Comparison of ENCODE assay signal across 8 cellular contexts in the genomic region with DNA sequence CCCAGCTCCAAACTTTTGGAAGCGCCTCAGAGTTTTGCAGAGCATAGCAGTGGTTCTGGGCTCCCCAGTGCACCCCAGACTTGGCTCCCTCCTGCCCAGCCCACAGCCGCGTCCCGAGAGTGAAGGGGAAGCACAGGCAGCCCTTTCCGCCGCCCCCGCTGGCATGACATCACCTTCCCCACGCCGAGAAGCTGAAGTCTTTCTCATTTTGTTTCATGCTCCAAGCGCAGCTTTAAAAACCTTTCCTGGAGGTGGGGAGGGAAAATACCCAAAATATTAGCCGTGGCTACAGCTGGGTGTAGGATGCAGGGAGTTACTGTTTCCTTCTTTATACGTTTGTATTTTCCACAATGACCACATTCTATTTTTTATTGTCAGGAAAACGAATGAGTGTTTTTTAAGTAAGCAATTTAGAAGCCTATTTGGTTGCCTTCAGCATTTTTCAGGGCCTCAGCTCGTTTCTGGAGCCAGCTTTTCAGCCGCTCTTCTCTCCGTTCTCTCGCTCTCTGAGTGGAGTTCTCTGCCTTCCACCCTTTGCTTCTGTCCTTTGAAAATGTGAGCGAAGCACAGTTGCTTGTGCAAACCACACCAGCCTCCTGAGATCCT.
A peak's percentile ranks its signal among the peaks of the same experiment; 100 is the strongest.
DNase-seq lines count a peak whose midpoint lies in the region; TF ChIP-seq lines count a peak whose summit lies in the region.

No MANE protein-coding gene starts in this region.

- H3K56ac ChIP-seq in H9 (ENCODE audit: insufficient read length, low read depth, low read length), result no peak overlapping the region

- H3K27me3 ChIP-seq in H9 (ENCODE audit: insufficient read depth, low read length) (no peaks in the 10 kb centered on the region), tibial nerve (no peaks in the 10 kb centered on the region)

- no peak overlapping the region for H3T11ph ChIP-seq in H9 (ENCODE audit: low read length)

- H3K9me3 ChIP-seq in H9 (ENCODE audit: control insufficient read depth, low read depth, low read length), result peaks cover 2% of the 10 kb centered on the region
- peaks cover 0 to 10% (median 0%) of the 10 kb centered on the region in 4 donors for H3K9me3 ChIP-seq in tibial nerve

- TF ChIP-seq POLR2A in tibial nerve (IDR thresholded peaks at IDR 0.05), result no peak

- TF ChIP-seq CTCF in AG09309 (IDR thresholded peaks at IDR 0.05; ENCODE audit: control insufficient read depth, insufficient read depth, low read depth, low read length, missing control alignments), result no peak
- TF ChIP-seq CTCF in H9 (conservative IDR thresholded peaks at IDR 0.05), result no peak
- TF ChIP-seq CTCF in fibroblast of mammary gland (conservative IDR thresholded peaks at IDR 0.05; ENCODE audit: control insufficient read depth, insufficient read depth, low read depth, low read length), result no peak
- TF ChIP-seq CTCF in osteocyte (IDR thresholded peaks at IDR 0.05), result no peak
- no peak for TF ChIP-seq CTCF in tibial nerve (IDR thresholded peaks at IDR 0.05)

- H2BK20ac ChIP-seq in H9 (ENCODE audit: low read depth, low read length, poor library complexity, severe bottlenecking), result no peak overlapping the region

- peak in 1 of 2 donors; percentile 29 for TF ChIP-seq EP300 in tibial nerve (IDR thresholded peaks at IDR 0.05)

- H3K23ac ChIP-seq in H9 (ENCODE audit: insufficient read length, low read depth, low read length), result no peak overlapping the region

- intact Hi-C loops in activated CD4-positive, alpha-beta memory T cell treated with anti-CD3 and anti-CD28 coated beads for 36 hours (cut with micrococcal nuclease), result loop anchor here (10.0 kb wide), 1 partner anchor 71 kb away; no protein-coding TSS in a partner anchor

- peak overlapping the region; percentile 11 for H3K4me2 ChIP-seq in H9 (ENCODE audit: insufficient read depth, insufficient read length, low read length)

- no peak overlapping the region for H2BK120ac ChIP-seq in H9 (ENCODE audit: low read depth, low read length, poor library complexity, severe bottlenecking)

- no peaks in the 10 kb centered on the region for H3K79me2 ChIP-seq in H9 (ENCODE audit: insufficient read depth, low read length)

- H3K4me1 Mint-ChIP-seq in H9 (peaks cover 26 to 27% of the 10 kb centered on the region in 2 experiments), osteocyte (ENCODE audit: unreplicated experiment) (peaks cover 31% of the 10 kb centered on the region)
- H3K4me1 Mint-ChIP-seq in activated CD4-positive, alpha-beta memory T cell treated with anti-CD3 and anti-CD28 coated beads for 36 hours (ENCODE audit: low read depth), result peaks cover 16% of the 10 kb centered on the region

- DNase-seq in AG09309 (ENCODE audit: low read depth) (no peak), H9 (no peak), fibroblast of mammary gland (ENCODE audit: low read depth) (peak; percentile 66), osteocyte (ENCODE audit: extremely low spot score, unreplicated experiment) (no peak), tibial nerve (ENCODE audit: low spot score in 2 of 2) (peak in 1 of 2 donors; percentile 57), DMS53 treated with DMSO at 0.1 percent for 48 hours (lab: John Stamatoyannopoulos, UW; ENCODE audit: unreplicated experiment) (no peak), NCI-H1694 treated with DMSO at 0.1 percent for 48 hours (lab: John Stamatoyannopoulos, UW) (no peak)
- DNase-seq in activated CD4-positive, alpha-beta memory T cell treated with anti-CD3 and anti-CD28 coated beads for 36 hours, result peak; percentile 86

- H3K23me2 ChIP-seq in H9 (ENCODE audit: insufficient read length, low read depth, low read length, poor library complexity, severe bottlenecking), result no peaks in the 10 kb centered on the region

- peak overlapping the region in 1 of 2 experiments; percentile 37; a peak in 2 of 5 replicates for H3K4me3 Mint-ChIP-seq in H9
- peak overlapping the region; percentile 8 for H3K4me3 Mint-ChIP-seq in activated CD4-positive, alpha-beta memory T cell treated with anti-CD3 and anti-CD28 coated beads for 36 hours
- no peak overlapping the region for H3K4me3 Mint-ChIP-seq in osteocyte (ENCODE audit: unreplicated experiment)

- H4K20me1 ChIP-seq in H9 (ENCODE audit: control insufficient read depth, insufficient read depth, insufficient read length), result no peaks in the 10 kb centered on the region

- no peak overlapping the region for H2BK15ac ChIP-seq in H9 (ENCODE audit: low read depth, low read length)

- H3K36me3 Mint-ChIP-seq in H9 (ENCODE audit: insufficient read depth in 1 of 3, low read depth in 3 of 3) (peaks cover 0 to 6% (median 0%) of the 10 kb centered on the region in 3 experiments; a peak in 1 of 7 replicates), osteocyte (ENCODE audit: unreplicated experiment) (peaks cover 4% of the 10 kb centered on the region)
- H3K36me3 Mint-ChIP-seq in activated CD4-positive, alpha-beta memory T cell treated with anti-CD3 and anti-CD28 coated beads for 36 hours, result no peaks in the 10 kb centered on the region

- no peak overlapping the region for H2BK5ac ChIP-seq in H9 (ENCODE audit: insufficient read length, low read length)

- H2AK5ac ChIP-seq in H9 (ENCODE audit: insufficient read length, low read length), result no peak overlapping the region

- H3K4me3 ChIP-seq in AG09309 (ENCODE audit: control insufficient read depth, low read depth, low read length), result peak overlapping the region; percentile 29
- peak overlapping the region; percentile 51 for H3K4me3 ChIP-seq in fibroblast of mammary gland (ENCODE audit: control insufficient read depth, low read depth, low read length)
- peak overlapping the region; percentile 20 to 42 (median 21) for H3K4me3 ChIP-seq in tibial nerve

- H4K5ac ChIP-seq in H9 (ENCODE audit: insufficient read length, low read depth, low read length), result no peak overlapping the region

- no peak overlapping the region for H3K18ac ChIP-seq in H9 (ENCODE audit: insufficient read length, low read depth, low read length)

- H4K91ac ChIP-seq in H9 (ENCODE audit: insufficient read length, low read depth, low read length), result no peak overlapping the region

- H4K8ac ChIP-seq in H9 (replicated peaks; ENCODE audit: insufficient read length, low read depth, low read length), result no peak overlapping the region

- no peaks in the 10 kb centered on the region for H3K79me1 ChIP-seq in H9 (ENCODE audit: insufficient read depth, low read depth, low read length, poor library complexity, severe bottlenecking)

- H3K27ac ChIP-seq in H9 (ENCODE audit: insufficient read length, low read depth, low read length) (no peak overlapping the region), tibial nerve (peak overlapping the region in 3 of 4 donors; percentile 75 to 88 (median 77))

- no peak overlapping the region for H2BK12ac ChIP-seq in H9 (ENCODE audit: insufficient read length, low read depth, low read length)

- POLR2A ChIA-PET in activated CD4-positive, alpha-beta memory T cell treated with anti-CD3 and anti-CD28 coated beads for 36 hours (lab: Charles Lee), result interaction anchor here (1.5 to 1.7 kb wide), 2 partner anchors 96 to 390 kb away, joined by 4 read pairs; no protein-coding TSS in a partner anchor

- H3K36me3 ChIP-seq in tibial nerve, result no peaks in the 10 kb centered on the region

- WGBS in H9 (ENCODE audit: extremely low coverage, insufficient read length, low lambda C conversion rate), result no CpG with 5 or more reads among the region's 18 CpGs
- WGBS in tibial nerve, 2 donors, result 6 to 19% methylated on average over 17 to 18 of the region's 18 CpGs

- peak overlapping the region; percentile 34; the same call in 1 of the 2 replicates for H3K14ac ChIP-seq in H9 (ENCODE audit: insufficient read depth, low read length)

- H3K9me3 Mint-ChIP-seq in H9, result peaks cover 0 to 10% of the 10 kb centered on the region in 2 experiments; a peak in 2 of 5 replicates
- H3K9me3 Mint-ChIP-seq in activated CD4-positive, alpha-beta memory T cell treated with anti-CD3 and anti-CD28 coated beads for 36 hours, result no peaks in the 10 kb centered on the region
- peaks cover 17% of the 10 kb centered on the region for H3K9me3 Mint-ChIP-seq in osteocyte (ENCODE audit: unreplicated experiment)

- H3K27ac Mint-ChIP-seq in H9, result peak overlapping the region in 2 of 3 experiments; percentile 40 to 64; a peak in 1 of 7 replicates
- no peak overlapping the region for H3K27ac Mint-ChIP-seq in activated CD4-positive, alpha-beta memory T cell treated with anti-CD3 and anti-CD28 coated beads for 36 hours
- H3K27ac Mint-ChIP-seq in osteocyte (ENCODE audit: unreplicated experiment), result peak overlapping the region; percentile 47

- peaks cover 8% of the 10 kb centered on the region; the same call in 1 of the 2 replicates for H3K4me1 ChIP-seq in H9 (ENCODE audit: insufficient read depth, low read length)
- peaks cover 0 to 30% (median 12%) of the 10 kb centered on the region in 4 donors for H3K4me1 ChIP-seq in tibial nerve

- no peak overlapping the region for H3K9ac ChIP-seq in H9 (ENCODE audit: extremely low read depth, insufficient read length, low read length)

- no peaks in the 10 kb centered on the region for H3K27me3 Mint-ChIP-seq in H9 (ENCODE audit: low read depth)
- peaks cover 31% of the 10 kb centered on the region for H3K27me3 Mint-ChIP-seq in activated CD4-positive, alpha-beta memory T cell treated with anti-CD3 and anti-CD28 coated beads for 36 hours
- no peaks in the 10 kb centered on the region for H3K27me3 Mint-ChIP-seq in osteocyte (ENCODE audit: unreplicated experiment)

- H3K4ac ChIP-seq in H9 (ENCODE audit: low read depth, low read length), result no peak overlapping the region

- no peak overlapping the region for H2AFZ ChIP-seq in H9 (ENCODE audit: low read length)

- CTCF ChIA-PET in activated CD4-positive, alpha-beta memory T cell treated with anti-CD3 and anti-CD28 coated beads for 36 hours (lab: Charles Lee), result interaction anchor here (0.6 to 5.7 kb wide), 6 partner anchors 25 to 390 kb away, joined by 3 to 80 read pairs (median 3); partner anchors contain the start of gene RRBP1

Comparison
In these comparisons a context has a peak if more than half of its experiments do, and no peak if none do; other contexts are left out.
1. DNase-seq: peak in activated CD4-positive, alpha-beta memory T cell treated with anti-CD3 and anti-CD28 coated beads for 36 hours (single experiment) and fibroblast of mammary gland (single experiment); none in AG09309 (single experiment), H9 (single experiment), osteocyte (single experiment), DMS53 treated with DMSO at 0.1 percent for 48 hours (single experiment) and NCI-H1694 treated with DMSO at 0.1 percent for 48 hours (single experiment).
2. Peak in every context shown above with its lines, with median percentiles within 50 percentile points of each other: H3K4me3 ChIP-seq.